21 cellular contexts compared by ENCODE assay signal in genomic region chr5:34509392-34509791, GRCh38.
DNase-seq lines count a peak whose midpoint lies in the region; ATAC-seq and TF ChIP-seq lines count a peak whose summit lies in the region.
"Had no signal": no experiment of that assay in that cellular context is flagged by ENCODE, and none has a peak within 500 bp of the region (broad histone marks: within the 10 kb centered on the region; RNA-seq: fewer than 3 reads in every experiment).

No MANE protein-coding gene starts in this region.

- H3K4me1 ChIP-seq in mesendoderm (ENCODE audit: control insufficient read depth, low read depth, low read length): no peaks in the 10 kb centered on the region
- peaks cover 0 to 4% of the 10 kb centered on the region in 2 donors for H3K4me1 ChIP-seq in uterus

- intact Hi-C loops in uterus (cut with DNase I; ENCODE audit: low total_unique reads): no loop called here

- no peak overlapping the region for H3K23ac ChIP-seq in mesendoderm (ENCODE audit: low read length)

- no peak overlapping the region for H2AK5ac ChIP-seq in mesendoderm (ENCODE audit: low read length)

- H4K8ac ChIP-seq in mesendoderm (ENCODE audit: low read depth, low read length): no peak overlapping the region

- H3K4me3 ChIP-seq in mesendoderm (ENCODE audit: low read length) (no peak overlapping the region), uterus (no peak overlapping the region)
- H3K4me3 ChIP-seq: skin epidermis, thoracic aorta had no signal

- H2BK5ac ChIP-seq in mesendoderm (ENCODE audit: low read length): no peak overlapping the region

- no peaks in the 10 kb centered on the region for H3K79me1 ChIP-seq in mesendoderm (ENCODE audit: low read length)

- H3K18ac ChIP-seq in mesendoderm (ENCODE audit: low read length): no peak overlapping the region

- no peak overlapping the region for H3K9ac ChIP-seq in mesendoderm (ENCODE audit: low read length)

- no peak for TF ChIP-seq CTCF in uterus (IDR thresholded peaks at IDR 0.05)

- H2BK15ac ChIP-seq in mesendoderm (replicated peaks; ENCODE audit: low read depth): no peak overlapping the region

- H3K9me3 ChIP-seq in uterus: no peaks in the 10 kb centered on the region
- H3K9me3 ChIP-seq: thoracic aorta had no signal

- no peaks in the 10 kb centered on the region for H3K36me3 ChIP-seq in mesendoderm (ENCODE audit: control insufficient read depth, insufficient read depth, low read length)
- no peaks in the 10 kb centered on the region for H3K36me3 ChIP-seq in uterus
- H3K36me3 ChIP-seq: thoracic aorta had no signal

- no peak overlapping the region for H3K56ac ChIP-seq in mesendoderm (ENCODE audit: low read length)

- no peak overlapping the region for H4K5ac ChIP-seq in mesendoderm (ENCODE audit: low read length)

- no peaks in the 10 kb centered on the region for H3K79me2 ChIP-seq in mesendoderm (ENCODE audit: control insufficient read depth, insufficient read depth, low read length)

- ATAC-seq in HG03095 (IDR thresholded peaks at IDR 0.05; ENCODE audit: unreplicated experiment) (no peak), HG03460 (IDR thresholded peaks at IDR 0.05; ENCODE audit: unreplicated experiment) (no peak)
- ATAC-seq: activated CD4-positive, alpha-beta T cell treated with anti-CD3 and anti-CD28 coated beads for 36 hours; T-cell had no signal

- no peak overlapping the region for H2BK120ac ChIP-seq in mesendoderm (ENCODE audit: low read depth, low read length)

- H3K4me2 ChIP-seq in mesendoderm (ENCODE audit: low read length): no peak overlapping the region

- peak overlapping the region; percentile 71 for H3K27ac ChIP-seq in epithelial cell of prostate
- H3K27ac ChIP-seq in mesendoderm (ENCODE audit: low read depth, low read length): no peak overlapping the region
- peak overlapping the region; percentile 84 for H3K27ac ChIP-seq in uterus
- H3K27ac ChIP-seq: thoracic aorta had no signal

- TF ChIP-seq POLR2A in uterus (IDR thresholded peaks at IDR 0.05): no peak

- no CpG with 5 or more reads among the region's 2 CpGs for WGBS in mesendoderm (ENCODE audit: extremely low coverage, insufficient coverage, low lambda C conversion rate)

- DNase-seq in DMS153 (lab: John Stamatoyannopoulos, UW): peak; percentile 55
- DNase-seq in DMS153 treated with DMSO at 0.1 percent for 48 hours (lab: John Stamatoyannopoulos, UW; ENCODE audit: unreplicated experiment): no peak
- DNase-seq in epithelial cell of prostate (ENCODE audit: low read depth, low spot score): peak; percentile 83
- peak; percentile 45 for DNase-seq in mesendoderm
- DNase-seq in uterus: no peak
- DNase-seq in NCI-H446 (lab: John Stamatoyannopoulos, UW): no peak
- DNase-seq: activated CD4-positive, alpha-beta T cell treated with anti-CD3 and anti-CD28 coated beads for 36 hours; AML-193; anterior cingulate cortex; CD8-positive, alpha-beta memory T cell; DND-41; HFFc6; NCI-H1092; NCI-H1930; NCI-H226; SIG-M5; T-cell had no signal

- no peaks in the 10 kb centered on the region for H3K27me3 ChIP-seq in mesendoderm (ENCODE audit: insufficient read depth, low read length, poor library complexity)
- no peaks in the 10 kb centered on the region for H3K27me3 ChIP-seq in uterus

- H3K4ac ChIP-seq in mesendoderm (ENCODE audit: low read depth, low read length): no peak overlapping the region

Comparison
In these comparisons a context has a peak if more than half of its experiments do, and no peak if none do; other contexts are left out.
1. DNase-seq: peak in DMS153 (single experiment), epithelial cell of prostate (single experiment) and mesendoderm (single experiment); none in DMS153 treated with DMSO at 0.1 percent for 48 hours (single experiment), uterus (0 of 2) and NCI-H446 (0 of 2).